Comparison of ENCODE assay signal across 8 cellular contexts in the genomic region with DNA sequence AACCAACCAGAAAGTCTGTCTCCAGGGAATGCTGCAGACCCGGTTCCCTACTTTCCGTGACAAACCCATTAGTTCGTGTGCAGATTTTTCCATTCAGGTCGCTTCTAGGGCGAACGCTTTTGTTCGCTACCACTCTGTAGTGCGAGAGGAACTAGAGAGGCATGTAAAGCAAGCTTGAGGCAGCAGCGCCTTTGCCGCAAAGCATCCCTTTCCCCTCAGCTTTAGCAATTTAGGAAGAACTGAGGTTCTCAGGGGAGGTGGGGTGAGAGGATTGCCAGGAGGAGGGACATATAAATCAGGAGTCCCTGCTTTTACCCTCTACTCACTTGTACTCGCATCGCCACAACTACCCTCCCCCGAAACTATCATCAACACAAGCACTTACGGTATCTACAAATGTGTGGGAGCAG. TPM values are rescaled to one million over a fixed set of nuclear protein-coding genes. Genes with fewer than 3 reads are reported as not detected.
A peak's percentile ranks its signal among the peaks of the same experiment; 100 is the strongest.
DNase-seq lines count a peak whose midpoint lies in the region; ATAC-seq and TF ChIP-seq lines count a peak whose summit lies in the region.

No MANE protein-coding gene starts in this region.

- TF ChIP-seq CTCF in adrenal gland (IDR thresholded peaks at IDR 0.05), result no peak
- no peak for TF ChIP-seq CTCF in left ventricle myocardium inferior (IDR thresholded peaks at IDR 0.05; ENCODE audit: borderline replicate concordance)
- no peak for TF ChIP-seq CTCF in parathyroid adenoma (IDR thresholded peaks at IDR 0.05)

- H2AFZ ChIP-seq in parathyroid adenoma, result peak overlapping the region; percentile 44

- H3K4me3 ChIP-seq in adrenal gland (peak overlapping the region in 1 of 4 donors; percentile 68), left ventricle myocardium inferior (peak overlapping the region; percentile 69), parathyroid adenoma (ENCODE audit: low read depth, low read length) (peak overlapping the region; percentile 32)

- H3K27me3 ChIP-seq in adrenal gland, result peaks cover 18% of the 10 kb centered on the region
- H3K27me3 ChIP-seq in left ventricle myocardium inferior (ENCODE audit: low read depth), result peaks cover 58% of the 10 kb centered on the region
- peaks cover 7% of the 10 kb centered on the region for H3K27me3 ChIP-seq in parathyroid adenoma (ENCODE audit: control insufficient read depth, insufficient read depth, low read length)

- no peak for TF ChIP-seq POLR2A in adrenal gland (IDR thresholded peaks at IDR 0.05)

- peak overlapping the region; percentile 73 for H3K4me2 ChIP-seq in parathyroid adenoma (ENCODE audit: low read length)

- H3K79me2 ChIP-seq in parathyroid adenoma, result no peaks in the 10 kb centered on the region

- intact Hi-C loops in adrenal gland (cut with DNase I), result no loop called here
- intact Hi-C loops in left ventricle myocardium inferior (cut with micrococcal nuclease), result no loop called here

- H3K9me3 ChIP-seq in adrenal gland (replicated peaks in 1 of 3), result no peaks in the 10 kb centered on the region
- no peaks in the 10 kb centered on the region for H3K9me3 ChIP-seq in left ventricle myocardium inferior (replicated peaks)
- H3K9me3 ChIP-seq in parathyroid adenoma (ENCODE audit: control insufficient read depth, low read length), result no peaks in the 10 kb centered on the region

- H3K27ac ChIP-seq in adrenal gland (peak overlapping the region in 1 of 5 donors; percentile 77), left ventricle myocardium inferior (replicated peaks) (no peak overlapping the region), parathyroid adenoma (no peak overlapping the region)

- ATAC-seq in GM19455 (IDR thresholded peaks at IDR 0.05; ENCODE audit: unreplicated experiment), result peak; percentile 14

- H3K4me1 ChIP-seq in adrenal gland (replicated peaks in 1 of 2), result peaks cover 5 to 8% of the 10 kb centered on the region in 2 donors
- peaks cover 18% of the 10 kb centered on the region for H3K4me1 ChIP-seq in left ventricle myocardium inferior
- H3K4me1 ChIP-seq in parathyroid adenoma, result no peaks in the 10 kb centered on the region

- 2 to 14% (median 4%) methylated on average over 14 of the region's 14 CpGs for WGBS in adrenal gland, 4 donors

- DNase-seq in AG20443 (ENCODE audit: low spot score), result peak; percentile 47
- DNase-seq in NCI-H1092 treated with DMSO at 0.1 percent for 48 hours (lab: John Stamatoyannopoulos, UW), result peak; percentile 38
- DNase-seq in adrenal gland, result peak in 4 of 7 donors; percentile 7 to 57 (median 18)
- DNase-seq in left ventricle myocardium inferior, result peak; percentile 10
- no peak for DNase-seq in SW 1271 (lab: John Stamatoyannopoulos, UW)
- DNase-seq in COR-L47 (lab: John Stamatoyannopoulos, UW), result no peak

- H3K9ac ChIP-seq in parathyroid adenoma, result no peak overlapping the region

- no peaks in the 10 kb centered on the region for H3K36me3 ChIP-seq in adrenal gland (replicated peaks in 1 of 2)
- no peaks in the 10 kb centered on the region for H3K36me3 ChIP-seq in left ventricle myocardium inferior
- no peaks in the 10 kb centered on the region for H3K36me3 ChIP-seq in parathyroid adenoma (ENCODE audit: control insufficient read depth, insufficient read depth, low read length)

RNA-seq across cellular contexts. Expression of a gene that starts 0.8 kb away (rescaled TPM):
- total RNA-seq in adrenal gland (under 1 TPM in 7 of 8 donors, not detected in 1; 0.07 to 0.35 (median 0.10) TPM), left ventricle myocardium inferior (not detected)
- under 1 TPM; 0.10 to 0.53 (median 0.32) TPM for polyA plus RNA-seq in adrenal gland

Comparison
In these comparisons a context has a peak if more than half of its experiments do, and no peak if none do; other contexts are left out.
1. DNase-seq: peak in AG20443 (single experiment), NCI-H1092 treated with DMSO at 0.1 percent for 48 hours (single experiment), adrenal gland (4 of 7) and left ventricle myocardium inferior (single experiment); none in SW 1271 (0 of 2) and COR-L47 (single experiment).